8 cellular contexts compared by ENCODE assay signal in genomic region chr22:50314455-50315288, GRCh38. TPM values are rescaled to one million over a fixed set of nuclear protein-coding genes. Genes with fewer than 3 reads are reported as not detected.
A peak's percentile ranks its signal among the peaks of the same experiment; 100 is the strongest.
DNase-seq lines count a peak whose midpoint lies in the region; ATAC-seq, FAIRE-seq and TF ChIP-seq lines count a peak whose summit lies in the region.

No MANE protein-coding gene starts in this region.

- DNase-seq in CD14-positive monocyte (ENCODE audit: low spot score) (peak; percentile 85), endothelial cell of umbilical vein (ENCODE audit: low read depth, low spot score) (no peak), NCI-H2029 (lab: John Stamatoyannopoulos, UW) (no peak), NCI-H446 (lab: John Stamatoyannopoulos, UW) (no peak)
- peak; percentile 43 for DNase-seq in activated CD4-positive, alpha-beta T cell treated with anti-CD3 and anti-CD28 coated beads for 1 hour
- DNase-seq in stimulated activated CD4-positive, alpha-beta T cell treated with anti-CD3 and anti-CD28 coated beads, Interleukin-2, amount 100 ng/mL, for 48 hours = peak; percentile 65 to 71

- CTCF ChIA-PET in endothelial cell of umbilical vein (lab: Charles Lee) = interaction anchor here (0.6 kb wide), 1 partner anchor 15 kb away, joined by 3 read pairs; no protein-coding TSS in a partner anchor

- H3K36me3 Mint-ChIP-seq in CD14-positive monocyte = peaks cover 2 to 5% of the 10 kb centered on the region in 2 donors

- FAIRE-seq in endothelial cell of umbilical vein (lab: Jason Lieb, UNC) = peak; percentile 56

- POLR2A ChIA-PET in endothelial cell of umbilical vein (lab: Charles Lee) = no interaction called here

- ATAC-seq in GM19438 (IDR thresholded peaks at IDR 0.05; ENCODE audit: low read depth, unreplicated experiment) (peak; percentile 76), HG03521 (IDR thresholded peaks at IDR 0.05; ENCODE audit: unreplicated experiment) (peak; percentile 66)

- BruUV-seq in endothelial cell of umbilical vein (replicated peaks; lab: Mats Ljungman, UMichigan) = no TSS peak

- no peak overlapping the region for H3K4me3 ChIP-seq in endothelial cell of umbilical vein (replicated peaks in 1 of 3; ENCODE audit: insufficient read depth in 1 of 3, low read depth in 1 of 3, low read length in 3 of 3)

- H3K27me3 ChIP-seq in endothelial cell of umbilical vein (ENCODE audit: control insufficient read depth in 2 of 2, insufficient read depth in 2 of 2, low read length in 2 of 2) = no peaks in the 10 kb centered on the region

- H3K9ac ChIP-seq in endothelial cell of umbilical vein (replicated peaks; ENCODE audit: extremely low read depth, insufficient read depth, low read length) = no peak overlapping the region

- H3K9me1 ChIP-seq in endothelial cell of umbilical vein (replicated peaks; ENCODE audit: control insufficient read depth, extremely low read depth, insufficient read depth, low read length) = no peaks in the 10 kb centered on the region

- H3K4me1 Mint-ChIP-seq in CD14-positive monocyte = peaks cover 25% of the 10 kb centered on the region

- TF ChIP-seq CTCF in CD14-positive monocyte (IDR thresholded peaks at IDR 0.05) (no peak), endothelial cell of umbilical vein (IDR thresholded peaks at IDR 0.05; ENCODE audit: extremely low read depth in 1 of 2, insufficient read depth in 1 of 2, low read depth in 1 of 2, low read length in 2 of 2) (no peak)

- H4K20me1 ChIP-seq in endothelial cell of umbilical vein (replicated peaks; ENCODE audit: control insufficient read depth, extremely low read depth, insufficient read depth, low read length) = no peaks in the 10 kb centered on the region

- H3K27me3 Mint-ChIP-seq in CD14-positive monocyte (ENCODE audit: low read depth in 3 of 3) = peaks cover 2 to 5% (median 3%) of the 10 kb centered on the region in 3 donors

- TF ChIP-seq POLR2A in endothelial cell of umbilical vein (IDR thresholded peaks at IDR 0.05; ENCODE audit: low read depth, low read length) = no peak

- no peaks in the 10 kb centered on the region for H3K79me2 ChIP-seq in endothelial cell of umbilical vein (ENCODE audit: control insufficient read depth, insufficient read depth, low read length)

- H2AFZ ChIP-seq in endothelial cell of umbilical vein (ENCODE audit: low read depth, low read length) = no peak overlapping the region

- H3K4me3 Mint-ChIP-seq in CD14-positive monocyte = peak overlapping the region; percentile 75 to 96

- dilution Hi-C loops in endothelial cell of umbilical vein (cut with MboI; ENCODE audit: extremely low pct_ligation_motif_present, low sequenced_read_pairs) = no loop called here

- peaks cover 9% of the 10 kb centered on the region for H3K4me1 ChIP-seq in endothelial cell of umbilical vein (ENCODE audit: control insufficient read depth, extremely low read depth, insufficient read depth, low read length)

- H3K27ac ChIP-seq in endothelial cell of umbilical vein (ENCODE audit: insufficient read depth, low read depth, low read length) = no peak overlapping the region

- peaks cover 0 to 2% (median 0%) of the 10 kb centered on the region in 7 donors for H3K9me3 Mint-ChIP-seq in CD14-positive monocyte

- no peaks in the 10 kb centered on the region for H3K9me3 ChIP-seq in endothelial cell of umbilical vein (replicated peaks; ENCODE audit: control insufficient read depth, insufficient read depth, low read length)

- H3K36me3 ChIP-seq in endothelial cell of umbilical vein (ENCODE audit: control insufficient read depth in 2 of 2, extremely low read depth in 1 of 2, insufficient read depth in 2 of 2, low read length in 2 of 2) = no peaks in the 10 kb centered on the region

- peak overlapping the region; percentile 81 to 96 (median 92) for H3K27ac Mint-ChIP-seq in CD14-positive monocyte

- intact Hi-C loops in CD14-positive monocyte (cut with micrococcal nuclease) = no loop called here
- intact Hi-C loops in endothelial cell of umbilical vein (cut with micrococcal nuclease) = no loop called here

- no peak overlapping the region for H3K4me2 ChIP-seq in endothelial cell of umbilical vein (ENCODE audit: insufficient read depth, low read length)

TF ChIP-seq in endothelial cell of umbilical vein, 7 proteins besides CTCF, POLR2A, EP300 and RAD21:
- TF ChIP-seq MAX (IDR thresholded peaks at IDR 0.05; ENCODE audit: insufficient read depth, insufficient read length) (no peak), POLR2AphosphoS5 (IDR thresholded peaks at IDR 0.05; ENCODE audit: insufficient read depth, low read depth, low read length) (peak; percentile 51)

RNA-seq across cellular contexts. Expression of gene PLXNB2, which starts 7.2 kb away (rescaled TPM):
- 10 to 100 TPM; 38.2 to 70.5 TPM for polyA plus RNA-seq in CD14-positive monocyte
- total RNA-seq in endothelial cell of umbilical vein = 134 and 139 TPM in 2 replicates
- 82.3 and 113 TPM in 2 replicates for polyA plus RNA-seq in endothelial cell of umbilical vein
- 57.8 and 72.6 TPM in 2 replicates for polyA plus RNA-seq in endothelial cell of umbilical vein (2011; cell fraction: cytosol; rRNA removed)
- polyA plus RNA-seq in endothelial cell of umbilical vein (2011; cell fraction: nucleus; rRNA removed) = 283 and 338 TPM in 2 replicates
- 73.1 and 80.0 TPM in 2 replicates for polyA plus RNA-seq in endothelial cell of umbilical vein (2012)
- 117 TPM in 2 replicates for polyA minus RNA-seq in endothelial cell of umbilical vein
- 56.3 TPM for polyA minus RNA-seq in endothelial cell of umbilical vein (2011; cell fraction: cytosol; rRNA and poly(A)+ RNA removed)
- polyA minus RNA-seq in endothelial cell of umbilical vein (2011; cell fraction: nucleus; rRNA and poly(A)+ RNA removed) = 65.3 and 136 TPM in 2 replicates

RNA-seq across cellular contexts. Expression of gene DENND6B, which starts 12.1 kb away (rescaled TPM):
- 1 to 10 TPM; 1.7 to 2.1 TPM for polyA plus RNA-seq in CD14-positive monocyte
- 2.9 and 5.9 TPM in 2 replicates for total RNA-seq in endothelial cell of umbilical vein
- polyA plus RNA-seq in endothelial cell of umbilical vein = 4.1 and 6.5 TPM in 2 replicates
- polyA plus RNA-seq in endothelial cell of umbilical vein (2011; cell fraction: cytosol; rRNA removed) = 1.4 and 2.5 TPM in 2 replicates
- polyA plus RNA-seq in endothelial cell of umbilical vein (2011; cell fraction: nucleus; rRNA removed) = 12.9 and 20.9 TPM in 2 replicates
- 1.6 and 2.6 TPM in 2 replicates for polyA plus RNA-seq in endothelial cell of umbilical vein (2012)
- 1.7 and 2.1 TPM in 2 replicates for polyA minus RNA-seq in endothelial cell of umbilical vein
- polyA minus RNA-seq in endothelial cell of umbilical vein (2011; cell fraction: cytosol; rRNA and poly(A)+ RNA removed) = 0.51 TPM
- polyA minus RNA-seq in endothelial cell of umbilical vein (2011; cell fraction: nucleus; rRNA and poly(A)+ RNA removed) = 1.4 and 3.3 TPM in 2 replicates

RNA-seq across cellular contexts. Expression of gene PPP6R2, which starts 28.5 kb away (rescaled TPM):
- 10 to 100 TPM in 1 of 2 donors, 1 to 10 TPM in 1; 9.1 to 10.3 TPM for polyA plus RNA-seq in CD14-positive monocyte
- total RNA-seq in endothelial cell of umbilical vein = 46.4 and 54.6 TPM in 2 replicates
- 38.6 and 41.2 TPM in 2 replicates for polyA plus RNA-seq in endothelial cell of umbilical vein
- polyA plus RNA-seq in endothelial cell of umbilical vein (2011; cell fraction: cytosol; rRNA removed) = 29.4 and 36.5 TPM in 2 replicates
- polyA plus RNA-seq in endothelial cell of umbilical vein (2011; cell fraction: nucleus; rRNA removed) = 135 and 137 TPM in 2 replicates
- 27.9 and 28.3 TPM in 2 replicates for polyA plus RNA-seq in endothelial cell of umbilical vein (2012)
- 45.8 and 51.7 TPM in 2 replicates for polyA minus RNA-seq in endothelial cell of umbilical vein
- polyA minus RNA-seq in endothelial cell of umbilical vein (2011; cell fraction: cytosol; rRNA and poly(A)+ RNA removed) = 10.1 TPM
- 34.2 and 57.9 TPM in 2 replicates for polyA minus RNA-seq in endothelial cell of umbilical vein (2011; cell fraction: nucleus; rRNA and poly(A)+ RNA removed)

RNA-seq across cellular contexts. Expression of gene MAPK11, which starts 44.5 kb away (rescaled TPM):
- not detected for polyA plus RNA-seq in CD14-positive monocyte
- 26.3 and 29.4 TPM in 2 replicates for total RNA-seq in endothelial cell of umbilical vein
- polyA plus RNA-seq in endothelial cell of umbilical vein = 22.8 and 30.2 TPM in 2 replicates
- 13.7 and 19.8 TPM in 2 replicates for polyA plus RNA-seq in endothelial cell of umbilical vein (2011; cell fraction: cytosol; rRNA removed)
- 47.9 and 63.7 TPM in 2 replicates for polyA plus RNA-seq in endothelial cell of umbilical vein (2011; cell fraction: nucleus; rRNA removed)
- polyA plus RNA-seq in endothelial cell of umbilical vein (2012) = 19.7 and 28.3 TPM in 2 replicates
- 17.9 and 22.1 TPM in 2 replicates for polyA minus RNA-seq in endothelial cell of umbilical vein
- 0.51 TPM for polyA minus RNA-seq in endothelial cell of umbilical vein (2011; cell fraction: cytosol; rRNA and poly(A)+ RNA removed)
- polyA minus RNA-seq in endothelial cell of umbilical vein (2011; cell fraction: nucleus; rRNA and poly(A)+ RNA removed) = 11.3 and 17.4 TPM in 2 replicates

RNA-seq across cellular contexts. Expression of gene MAPK12, which starts 53.2 kb away (rescaled TPM):
- polyA plus RNA-seq in CD14-positive monocyte = under 1 TPM; 0.06 to 0.13 TPM
- 67.9 and 72.3 TPM in 2 replicates for total RNA-seq in endothelial cell of umbilical vein
- polyA plus RNA-seq in endothelial cell of umbilical vein = 86.8 and 90.2 TPM in 2 replicates
- polyA plus RNA-seq in endothelial cell of umbilical vein (2011; cell fraction: cytosol; rRNA removed) = 50.3 and 67.5 TPM in 2 replicates
- polyA plus RNA-seq in endothelial cell of umbilical vein (2011; cell fraction: nucleus; rRNA removed) = 241 and 284 TPM in 2 replicates
- polyA plus RNA-seq in endothelial cell of umbilical vein (2012) = 46.0 and 62.2 TPM in 2 replicates
- 51.9 and 76.1 TPM in 2 replicates for polyA minus RNA-seq in endothelial cell of umbilical vein
- polyA minus RNA-seq in endothelial cell of umbilical vein (2011; cell fraction: cytosol; rRNA and poly(A)+ RNA removed) = 9.8 TPM
- polyA minus RNA-seq in endothelial cell of umbilical vein (2011; cell fraction: nucleus; rRNA and poly(A)+ RNA removed) = 48.7 and 88.7 TPM in 2 replicates

Comparison
In these comparisons a context has a peak if more than half of its experiments do, and no peak if none do; other contexts are left out.
1. DNase-seq: peak in CD14-positive monocyte (single experiment), activated CD4-positive, alpha-beta T cell treated with anti-CD3 and anti-CD28 coated beads for 1 hour (single experiment) and stimulated activated CD4-positive, alpha-beta T cell treated with anti-CD3 and anti-CD28 coated beads, Interleukin-2, amount 100 ng/mL, for 48 hours (2 of 2); none in endothelial cell of umbilical vein (single experiment), NCI-H2029 (single experiment) and NCI-H446 (0 of 2).